8 cellular contexts compared by ENCODE assay signal in genomic region chr10:79070091-79070610, GRCh38. TPM values are rescaled to one million over a fixed set of nuclear protein-coding genes. Genes with fewer than 3 reads are reported as not detected.
DNase-seq lines count a peak whose midpoint lies in the region; TF ChIP-seq lines count a peak whose summit lies in the region.

No MANE protein-coding gene starts in this region.

- peaks cover 58% of the 10 kb centered on the region for H3K79me2 ChIP-seq in smooth muscle cell (ENCODE audit: low read depth)

- TF ChIP-seq CTCF in HL-60 (IDR thresholded peaks at IDR 0.05; ENCODE audit: insufficient read depth, low read length): no peak
- no peak for TF ChIP-seq CTCF in brain microvascular endothelial cell (IDR thresholded peaks at IDR 0.05; ENCODE audit: low read depth, low read length, missing control alignments)
- no peak for TF ChIP-seq CTCF in smooth muscle cell (IDR thresholded peaks at IDR 0.05; ENCODE audit: borderline replicate concordance, insufficient read depth, poor library complexity, severe bottlenecking)

- H3K27ac Mint-ChIP-seq in immature natural killer cell: peak overlapping the region in 5 of 6 donors; percentile 83 to 96 (median 90)

- peaks cover 29% of the 10 kb centered on the region for H3K4me1 ChIP-seq in smooth muscle cell (ENCODE audit: low read depth)

- no peaks in the 10 kb centered on the region for H3K9me3 ChIP-seq in smooth muscle cell (replicated peaks; ENCODE audit: low read depth)

- peaks cover 58% of the 10 kb centered on the region for H4K20me1 ChIP-seq in smooth muscle cell (ENCODE audit: low read depth)

- peak overlapping the region; percentile 99 for H3K4me2 ChIP-seq in smooth muscle cell

- H3K4me3 Mint-ChIP-seq in immature natural killer cell: peak overlapping the region; percentile 94 to 98 (median 95)

- 0% methylated on average over 11 of the region's 54 CpGs for WGBS in smooth muscle cell (ENCODE audit: low lambda C conversion rate)

- H3K4me1 Mint-ChIP-seq in immature natural killer cell: peaks cover 39 to 41% of the 10 kb centered on the region in 2 donors

- H3K9me3 Mint-ChIP-seq in immature natural killer cell: no peaks in the 10 kb centered on the region

- H3F3A ChIP-seq in smooth muscle cell (ENCODE audit: low read depth): peaks cover 16% of the 10 kb centered on the region

- in situ Hi-C loops in brain microvascular endothelial cell (cut with HindIII; ENCODE audit: low pct_ligation_motif_present, low sequenced_read_pairs): no loop called here

- no peak overlapping the region for H2AFZ ChIP-seq in smooth muscle cell (ENCODE audit: low read depth)

- peak overlapping the region; percentile 73 for H3K4me3 ChIP-seq in HL-60 (replicated peaks; ENCODE audit: insufficient read depth, low read length)
- peak overlapping the region; percentile 91 for H3K4me3 ChIP-seq in brain microvascular endothelial cell (ENCODE audit: low read depth, low read length)
- H3K4me3 ChIP-seq in smooth muscle cell: peak overlapping the region; percentile 93

- H3K27ac ChIP-seq in HL-60 (replicated peaks): peak overlapping the region; percentile 79
- H3K27ac ChIP-seq in brain microvascular endothelial cell: peak overlapping the region; percentile 42
- peak overlapping the region; percentile 88 for H3K27ac ChIP-seq in smooth muscle cell (ENCODE audit: low read depth)

- peak; percentile 58 for DNase-seq in AG08395 (ENCODE audit: low spot score)
- DNase-seq in HL-60 (ENCODE audit: low read depth in 1 of 2, low spot score in 1 of 2): no peak
- no peak for DNase-seq in brain microvascular endothelial cell
- DNase-seq in immature natural killer cell: no peak
- DNase-seq in smooth muscle cell (lab: John Stamatoyannopoulos, UW; ENCODE audit: unreplicated experiment): no peak
- DNase-seq in NCI-H510A treated with DMSO at 0.1 percent for 48 hours (lab: John Stamatoyannopoulos, UW): no peak
- DNase-seq in kidney glomerular epithelial cell (lab: John Stamatoyannopoulos, UW): no peak
- no peak for DNase-seq in activated CD4-positive, alpha-beta T cell treated with anti-CD3 and anti-CD28 coated beads for 4 hours

- no peaks in the 10 kb centered on the region for H3K36me3 Mint-ChIP-seq in immature natural killer cell

- H3K27me3 ChIP-seq in HL-60 (ENCODE audit: insufficient read depth, poor library complexity, severe bottlenecking): no peaks in the 10 kb centered on the region
- no peaks in the 10 kb centered on the region for H3K27me3 ChIP-seq in brain microvascular endothelial cell (replicated peaks)
- no peaks in the 10 kb centered on the region for H3K27me3 ChIP-seq in smooth muscle cell (ENCODE audit: low read depth)

- H3K36me3 ChIP-seq in brain microvascular endothelial cell (replicated peaks): no peaks in the 10 kb centered on the region
- H3K36me3 ChIP-seq in smooth muscle cell (ENCODE audit: low read depth): no peaks in the 10 kb centered on the region

- H3K27me3 Mint-ChIP-seq in immature natural killer cell (ENCODE audit: low read depth in 3 of 3): peaks cover 4 to 10% (median 8%) of the 10 kb centered on the region in 3 donors

- peak overlapping the region; percentile 82 for H3K9ac ChIP-seq in smooth muscle cell (ENCODE audit: low read depth)

RNA-seq across cellular contexts. Expression of gene ZMIZ1, which starts 1.4 kb away (rescaled TPM):
- polyA plus RNA-seq in immature natural killer cell (1 to 10 TPM; 1.2 to 9.5 (median 1.8) TPM), smooth muscle cell (24.2 and 28.9 TPM in 2 replicates)
- 12.0 and 31.3 TPM in 2 replicates for total RNA-seq in smooth muscle cell
